22 cellular contexts compared by ENCODE assay signal in the genomic region with DNA sequence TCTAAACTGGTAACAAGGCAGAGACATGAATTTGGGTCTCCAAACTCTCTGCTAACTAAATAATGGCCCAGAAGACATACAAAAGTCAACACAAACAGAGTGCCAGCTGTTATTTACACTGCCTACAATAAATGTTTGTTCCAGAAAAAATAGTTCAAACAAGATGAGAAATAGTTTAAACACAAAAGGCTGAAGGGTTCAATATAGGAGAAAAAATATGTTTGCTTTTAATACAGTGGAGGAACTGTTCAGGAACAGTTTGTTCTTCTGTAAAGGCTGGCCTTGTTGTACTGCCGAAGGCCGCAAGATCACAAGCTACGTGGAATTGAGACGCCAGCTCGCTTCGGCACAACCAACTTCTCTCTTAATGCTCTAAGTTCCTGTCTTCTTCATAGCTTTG.
DNase-seq lines count a peak whose midpoint lies in the region; TF ChIP-seq lines count a peak whose summit lies in the region.
"Had no signal": no experiment of that assay in that cellular context is flagged by ENCODE, and none has a peak within 500 bp of the region (broad histone marks: within the 10 kb centered on the region; RNA-seq: fewer than 3 reads in every experiment).

No MANE protein-coding gene starts in this region.

- no peak overlapping the region for H3K4me2 ChIP-seq in H9 (ENCODE audit: insufficient read depth, insufficient read length, low read length)

- 28% methylated on average over 6 of the region's 6 CpGs for WGBS in liver
- WGBS in adrenal gland, 4 donors, result 75 to 92% (median 82%) methylated on average over 6 of the region's 6 CpGs
- no CpG with 5 or more reads among the region's 6 CpGs for WGBS in H9 (ENCODE audit: extremely low coverage, insufficient read length, low lambda C conversion rate)

- no peak overlapping the region for H2BK5ac ChIP-seq in H9 (ENCODE audit: insufficient read length, low read length)

- TF ChIP-seq CTCF in 22Rv1 (IDR thresholded peaks at IDR 0.05) (no peak), LNCaP clone FGC (IDR thresholded peaks at IDR 0.05; ENCODE audit: control insufficient read depth, extremely low read depth, insufficient read depth) (no peak), liver (IDR thresholded peaks at IDR 0.05; ENCODE audit: low read depth, low read length, missing input control) (no peak), Calu3 (IDR thresholded peaks at IDR 0.05; ENCODE audit: unreplicated experiment) (no peak), adrenal gland (IDR thresholded peaks at IDR 0.05) (no peak), H9 (conservative IDR thresholded peaks at IDR 0.05) (no peak)

- H4K8ac ChIP-seq in H9 (replicated peaks; ENCODE audit: insufficient read length, low read depth, low read length), result no peak overlapping the region

- H3K79me2 ChIP-seq in H9 (ENCODE audit: insufficient read depth, low read length), result no peaks in the 10 kb centered on the region

- no peak overlapping the region for H3K18ac ChIP-seq in H9 (ENCODE audit: insufficient read length, low read depth, low read length)

- peak; percentile 95 for DNase-seq in LNCaP clone FGC (ENCODE audit: low read depth)
- DNase-seq in pons (ENCODE audit: low spot score), result peak; percentile 49
- no peak for DNase-seq in Calu3
- DNase-seq in adrenal gland, result no peak
- no peak for DNase-seq in NOMO-1 (lab: John Stamatoyannopoulos, UW; ENCODE audit: unreplicated experiment in 2 of 2)
- DNase-seq in H9, result no peak
- DNase-seq: activated CD4-positive, alpha-beta T cell treated with anti-CD3 and anti-CD28 coated beads for 1 hour; activated CD8-positive, alpha-beta memory T cell treated with anti-CD3 and anti-CD28 coated beads for 24 hours; activated gamma-delta T cell; activated T-cell treated with anti-CD3 and anti-CD28 coated beads, Interleukin-2, amount 50 U/mL, for 1 hour; GM23248; kidney glomerular epithelial cell; midbrain; NCI-H146; NCI-H526 treated with DMSO at 0.1 percent for 48 hours; RPMI8226; T-helper 1 cell had no signal

- no peak overlapping the region for H2AFZ ChIP-seq in H9 (ENCODE audit: low read length)
- H2AFZ ChIP-seq: GM23248 had no signal

- H3K4me1 ChIP-seq in liver (ENCODE audit: control insufficient read depth in 4 of 4, insufficient read depth in 4 of 4, low read length in 3 of 4), result peaks cover 4 to 48% (median 41%) of the 10 kb centered on the region in 4 donors
- peaks cover 0 to 9% of the 10 kb centered on the region in 2 donors for H3K4me1 ChIP-seq in adrenal gland (replicated peaks in 1 of 2)
- no peaks in the 10 kb centered on the region for H3K4me1 ChIP-seq in H9 (ENCODE audit: insufficient read depth, low read length)

- H3K27ac ChIP-seq in 22Rv1 (peak overlapping the region; percentile 99), liver (ENCODE audit: low read depth in 1 of 2, low read length in 2 of 2) (peak overlapping the region in 1 of 2 donors; percentile 10), adrenal gland (no peak overlapping the region), H9 (ENCODE audit: insufficient read length, low read depth, low read length) (no peak overlapping the region)
- H3K27ac ChIP-seq: GM23248 had no signal

- TF ChIP-seq RAD21 in liver (IDR thresholded peaks at IDR 0.05), result peak in 1 of 2 donors; percentile 28

- no peak overlapping the region for H3K23ac ChIP-seq in H9 (ENCODE audit: insufficient read length, low read depth, low read length)

- no peaks in the 10 kb centered on the region for H4K20me1 ChIP-seq in H9 (ENCODE audit: control insufficient read depth, insufficient read depth, insufficient read length)

- H3K36me3 ChIP-seq in liver (ENCODE audit: control insufficient read depth in 4 of 4, insufficient read depth in 3 of 4, low read depth in 1 of 4, low read length in 3 of 4) (no peaks in the 10 kb centered on the region), adrenal gland (replicated peaks in 1 of 2) (no peaks in the 10 kb centered on the region)

- BruUV-seq in Calu3 (replicated peaks; lab: Mats Ljungman, UMichigan), result no TSS peak

- H3K36me3 Mint-ChIP-seq in Calu3 (ENCODE audit: insufficient read depth, unreplicated experiment) (no peaks in the 10 kb centered on the region), H9 (ENCODE audit: insufficient read depth in 1 of 3, low read depth in 3 of 3) (peaks cover 0 to 6% (median 0%) of the 10 kb centered on the region in 3 experiments; a peak in 2 of 7 replicates)
- H3K36me3 Mint-ChIP-seq: natural killer cell treated with Interleukin-12 subunit alpha and Interleukin-12 subunit beta and Interleukin-15 and Interleukin-18, amount 100 ng/mL, for 72 hours had no signal

- no peak overlapping the region for H2BK12ac ChIP-seq in H9 (ENCODE audit: insufficient read length, low read depth, low read length)

- H3K4me1 Mint-ChIP-seq in Calu3 (ENCODE audit: low read depth, unreplicated experiment) (no peaks in the 10 kb centered on the region), H9 (no peaks in the 10 kb centered on the region)

- H3K23me2 ChIP-seq in H9 (ENCODE audit: insufficient read length, low read depth, low read length, poor library complexity, severe bottlenecking), result no peaks in the 10 kb centered on the region

- H3K9me3 Mint-ChIP-seq in Calu3 (ENCODE audit: low read depth, unreplicated experiment) (no peaks in the 10 kb centered on the region), H9 (peaks cover 4 to 11% of the 10 kb centered on the region in 2 experiments)
- H3K9me3 Mint-ChIP-seq: natural killer cell treated with Interleukin-12 subunit alpha and Interleukin-12 subunit beta and Interleukin-15 and Interleukin-18, amount 100 ng/mL, for 72 hours had no signal

- H3K9ac ChIP-seq in liver (ENCODE audit: low read depth in 1 of 2, low read length in 2 of 2) (peak overlapping the region in 1 of 2 donors; percentile 63), H9 (ENCODE audit: extremely low read depth, insufficient read length, low read length) (no peak overlapping the region)
- H3K9ac ChIP-seq: GM23248 had no signal

- no peak overlapping the region for H3K14ac ChIP-seq in H9 (ENCODE audit: insufficient read depth, low read length)

- H3K56ac ChIP-seq in H9 (ENCODE audit: insufficient read length, low read depth, low read length), result no peak overlapping the region

- H3K4me3 Mint-ChIP-seq in Calu3 (ENCODE audit: low read depth, unreplicated experiment) (no peak overlapping the region), H9 (no peak overlapping the region)
- H3K4me3 Mint-ChIP-seq: CD14-positive monocyte; natural killer cell treated with Interleukin-12 subunit alpha and Interleukin-12 subunit beta and Interleukin-15 and Interleukin-18, amount 100 ng/mL, for 72 hours had no signal

- H3K27me3 ChIP-seq in liver (ENCODE audit: control insufficient read depth in 4 of 4, insufficient read depth in 4 of 4, low read length in 3 of 4), result no peaks in the 10 kb centered on the region
- no peaks in the 10 kb centered on the region for H3K27me3 ChIP-seq in adrenal gland
- H3K27me3 ChIP-seq in H9 (ENCODE audit: insufficient read depth, low read length), result no peaks in the 10 kb centered on the region

- H3K79me1 ChIP-seq in H9 (ENCODE audit: insufficient read depth, low read depth, low read length, poor library complexity, severe bottlenecking), result no peaks in the 10 kb centered on the region

- no peak overlapping the region for H2BK120ac ChIP-seq in H9 (ENCODE audit: low read depth, low read length, poor library complexity, severe bottlenecking)

- H4K5ac ChIP-seq in H9 (ENCODE audit: insufficient read length, low read depth, low read length), result no peak overlapping the region

- intact Hi-C loops in Calu3 (cut with micrococcal nuclease; ENCODE audit: unreplicated experiment) (no loop called here), adrenal gland (cut with DNase I) (no loop called here)

- H2BK15ac ChIP-seq in H9 (ENCODE audit: low read depth, low read length), result no peak overlapping the region

- H3K9me3 ChIP-seq in liver (ENCODE audit: control insufficient read depth in 4 of 4, low read length in 3 of 4), result no peaks in the 10 kb centered on the region
- peaks cover 0 to 4% (median 0%) of the 10 kb centered on the region in 3 donors for H3K9me3 ChIP-seq in adrenal gland (replicated peaks in 1 of 3)
- no peaks in the 10 kb centered on the region for H3K9me3 ChIP-seq in H9 (ENCODE audit: control insufficient read depth, low read depth, low read length)

- H4K91ac ChIP-seq in H9 (ENCODE audit: insufficient read length, low read depth, low read length), result no peak overlapping the region

- TF ChIP-seq POLR2A in adrenal gland (IDR thresholded peaks at IDR 0.05), result no peak

- H3K4ac ChIP-seq in H9 (ENCODE audit: low read depth, low read length), result no peak overlapping the region

- peaks cover 86% of the 10 kb centered on the region for H3K27me3 Mint-ChIP-seq in Calu3 (ENCODE audit: unreplicated experiment)
- H3K27me3 Mint-ChIP-seq in H9 (ENCODE audit: low read depth), result peaks cover 49% of the 10 kb centered on the region

- CTCF ChIA-PET in Calu3 (lab: Charles Lee), result no interaction called here

- H3K27ac Mint-ChIP-seq in Calu3 (ENCODE audit: unreplicated experiment) (no peak overlapping the region), H9 (no peak overlapping the region)
- H3K27ac Mint-ChIP-seq: CD14-positive monocyte; natural killer cell treated with Interleukin-12 subunit alpha and Interleukin-12 subunit beta and Interleukin-15 and Interleukin-18, amount 100 ng/mL, for 72 hours had no signal

- H2AK5ac ChIP-seq in H9 (ENCODE audit: insufficient read length, low read length), result no peak overlapping the region

- H3T11ph ChIP-seq in H9 (ENCODE audit: low read length), result no peak overlapping the region

- H3K4me3 ChIP-seq in LNCaP clone FGC (ENCODE audit: low read depth, low read length), result no peak overlapping the region
- no peak overlapping the region for H3K4me3 ChIP-seq in liver (ENCODE audit: low read depth in 1 of 3, low read length in 3 of 3)
- no peak overlapping the region for H3K4me3 ChIP-seq in adrenal gland
- H3K4me3 ChIP-seq: GM23248, K562 had no signal

- no peak overlapping the region for H2BK20ac ChIP-seq in H9 (ENCODE audit: low read depth, low read length, poor library complexity, severe bottlenecking)

TF ChIP-seq in liver, 16 proteins besides CTCF, POLR2A, EP300 and RAD21 (continues in another document):
- TF ChIP-seq EGR1 (IDR thresholded peaks at IDR 0.05; ENCODE audit: low read depth in 2 of 2) (no peak), FOXA2 (IDR thresholded peaks at IDR 0.05) (peak; percentile 70), SP1 (IDR thresholded peaks at IDR 0.05) (peak; percentile 55), RXRA (IDR thresholded peaks at IDR 0.05) (peak; percentile 35 to 43), GABPA (IDR thresholded peaks at IDR 0.05 in 1 of 2, conservative IDR thresholded peaks at IDR 0.05 in 1 of 2) (no peak), FOXA1 (IDR thresholded peaks at IDR 0.05) (no peak)

Comparison
In these comparisons a context has a peak if more than half of its experiments do, and no peak if none do; other contexts are left out.
1. DNase-seq: peak in LNCaP clone FGC (single experiment) and pons (single experiment); none in Calu3 (single experiment), adrenal gland (0 of 7), NOMO-1 (0 of 2) and H9 (single experiment).